1 cellular context compared by ENCODE assay signal in the genomic region with DNA sequence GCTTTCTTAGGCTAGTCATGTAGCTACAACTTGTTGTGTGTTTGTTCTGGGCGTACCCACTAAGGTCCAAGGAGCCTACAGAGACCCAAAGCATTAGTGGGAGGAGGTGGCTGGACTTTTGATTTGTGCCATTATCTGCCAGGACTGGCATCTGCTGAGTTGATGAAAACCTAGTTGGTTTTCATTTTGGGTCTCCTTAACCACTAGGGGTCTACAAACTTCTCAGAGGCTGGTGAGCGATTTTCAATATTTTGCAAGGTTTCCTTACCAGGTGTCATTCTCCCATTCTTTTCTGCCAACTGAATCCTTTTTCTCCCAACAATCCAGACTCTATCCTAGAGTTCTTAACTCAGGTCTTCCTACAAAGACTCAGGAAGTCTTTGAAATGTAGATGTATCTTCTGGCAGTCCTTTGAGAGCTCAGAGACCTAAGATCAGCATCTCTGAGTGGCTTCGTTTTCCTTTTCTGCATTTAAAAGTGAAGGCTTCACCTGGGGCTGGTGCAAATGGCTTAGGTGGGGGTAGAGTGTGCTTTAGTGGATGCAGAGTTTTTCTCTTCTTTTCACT.
A peak's percentile ranks its signal among the peaks of the same experiment; 100 is the strongest.
TF ChIP-seq lines count a peak whose summit lies in the region.

No MANE protein-coding gene starts in this region.

TF ChIP-seq in H1, 55 proteins besides CTCF, POLR2A, EP300 and RAD21:
- TF ChIP-seq NANOG (IDR thresholded peaks at IDR 0.05; ENCODE audit: insufficient read depth, low read depth, low read length, poor library complexity, severe bottlenecking) (peak; percentile 46), RXRA (IDR thresholded peaks at IDR 0.05; ENCODE audit: insufficient read depth, low read depth, low read length) (no peak), HDAC2 (IDR thresholded peaks at IDR 0.05; ENCODE audit: borderline replicate concordance in 1 of 2, low read depth in 2 of 2, low read length in 2 of 2) (0 out of 4 replicates have a peak, but pooled peaks of 1 of the 2 experiments have one; percentile 18)
TF ChIP-seq in H1: peak in this region for 2.
